In the genomic region with DNA sequence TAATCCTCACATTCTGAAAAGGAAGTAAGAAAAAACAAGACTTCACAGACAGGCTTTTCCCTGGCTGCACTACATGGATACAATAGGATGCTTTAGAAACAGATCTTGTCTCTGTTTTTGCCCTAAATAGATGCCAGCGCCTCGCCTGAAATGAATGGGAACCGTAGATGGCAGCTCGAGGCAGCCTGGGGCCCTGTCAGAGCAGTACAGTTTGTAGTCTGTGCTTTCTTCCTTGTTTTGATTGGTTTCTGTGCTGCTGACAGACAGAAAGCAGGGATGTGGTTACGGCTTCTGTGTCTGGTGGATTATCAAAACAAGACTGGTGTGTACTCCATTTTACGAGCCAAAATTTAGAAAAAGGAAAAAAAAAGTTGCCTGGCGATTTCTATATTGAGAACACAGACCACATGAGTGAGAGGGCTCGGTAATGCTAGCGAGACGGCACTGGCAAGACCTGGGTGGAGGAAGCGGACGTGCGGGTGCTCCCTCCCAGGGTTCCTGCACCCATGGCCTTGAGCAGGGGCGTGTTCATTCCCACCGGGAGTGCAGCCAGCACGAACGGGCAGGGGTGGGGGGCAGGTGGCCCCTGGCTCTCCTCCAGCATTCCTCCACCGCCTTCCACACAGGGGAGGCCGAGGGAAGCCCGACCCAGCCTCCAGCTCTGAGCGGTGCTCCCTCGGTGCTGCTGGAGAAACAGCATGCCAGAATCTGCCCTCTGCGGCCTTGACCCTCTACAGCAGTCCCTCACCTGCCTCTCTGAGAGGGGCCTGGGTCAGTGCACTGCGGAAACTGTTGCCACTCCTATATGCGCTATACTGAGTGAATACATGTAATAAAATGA, we compare ENCODE assay signal across 1 cellular context.
TF ChIP-seq lines count a peak whose summit lies in the region.

No MANE protein-coding gene starts in this region.

TF ChIP-seq in GM23338, 12 proteins besides CTCF, POLR2A, EP300 and RAD21 (continued from another document):
- TF ChIP-seq, protein P1, sequence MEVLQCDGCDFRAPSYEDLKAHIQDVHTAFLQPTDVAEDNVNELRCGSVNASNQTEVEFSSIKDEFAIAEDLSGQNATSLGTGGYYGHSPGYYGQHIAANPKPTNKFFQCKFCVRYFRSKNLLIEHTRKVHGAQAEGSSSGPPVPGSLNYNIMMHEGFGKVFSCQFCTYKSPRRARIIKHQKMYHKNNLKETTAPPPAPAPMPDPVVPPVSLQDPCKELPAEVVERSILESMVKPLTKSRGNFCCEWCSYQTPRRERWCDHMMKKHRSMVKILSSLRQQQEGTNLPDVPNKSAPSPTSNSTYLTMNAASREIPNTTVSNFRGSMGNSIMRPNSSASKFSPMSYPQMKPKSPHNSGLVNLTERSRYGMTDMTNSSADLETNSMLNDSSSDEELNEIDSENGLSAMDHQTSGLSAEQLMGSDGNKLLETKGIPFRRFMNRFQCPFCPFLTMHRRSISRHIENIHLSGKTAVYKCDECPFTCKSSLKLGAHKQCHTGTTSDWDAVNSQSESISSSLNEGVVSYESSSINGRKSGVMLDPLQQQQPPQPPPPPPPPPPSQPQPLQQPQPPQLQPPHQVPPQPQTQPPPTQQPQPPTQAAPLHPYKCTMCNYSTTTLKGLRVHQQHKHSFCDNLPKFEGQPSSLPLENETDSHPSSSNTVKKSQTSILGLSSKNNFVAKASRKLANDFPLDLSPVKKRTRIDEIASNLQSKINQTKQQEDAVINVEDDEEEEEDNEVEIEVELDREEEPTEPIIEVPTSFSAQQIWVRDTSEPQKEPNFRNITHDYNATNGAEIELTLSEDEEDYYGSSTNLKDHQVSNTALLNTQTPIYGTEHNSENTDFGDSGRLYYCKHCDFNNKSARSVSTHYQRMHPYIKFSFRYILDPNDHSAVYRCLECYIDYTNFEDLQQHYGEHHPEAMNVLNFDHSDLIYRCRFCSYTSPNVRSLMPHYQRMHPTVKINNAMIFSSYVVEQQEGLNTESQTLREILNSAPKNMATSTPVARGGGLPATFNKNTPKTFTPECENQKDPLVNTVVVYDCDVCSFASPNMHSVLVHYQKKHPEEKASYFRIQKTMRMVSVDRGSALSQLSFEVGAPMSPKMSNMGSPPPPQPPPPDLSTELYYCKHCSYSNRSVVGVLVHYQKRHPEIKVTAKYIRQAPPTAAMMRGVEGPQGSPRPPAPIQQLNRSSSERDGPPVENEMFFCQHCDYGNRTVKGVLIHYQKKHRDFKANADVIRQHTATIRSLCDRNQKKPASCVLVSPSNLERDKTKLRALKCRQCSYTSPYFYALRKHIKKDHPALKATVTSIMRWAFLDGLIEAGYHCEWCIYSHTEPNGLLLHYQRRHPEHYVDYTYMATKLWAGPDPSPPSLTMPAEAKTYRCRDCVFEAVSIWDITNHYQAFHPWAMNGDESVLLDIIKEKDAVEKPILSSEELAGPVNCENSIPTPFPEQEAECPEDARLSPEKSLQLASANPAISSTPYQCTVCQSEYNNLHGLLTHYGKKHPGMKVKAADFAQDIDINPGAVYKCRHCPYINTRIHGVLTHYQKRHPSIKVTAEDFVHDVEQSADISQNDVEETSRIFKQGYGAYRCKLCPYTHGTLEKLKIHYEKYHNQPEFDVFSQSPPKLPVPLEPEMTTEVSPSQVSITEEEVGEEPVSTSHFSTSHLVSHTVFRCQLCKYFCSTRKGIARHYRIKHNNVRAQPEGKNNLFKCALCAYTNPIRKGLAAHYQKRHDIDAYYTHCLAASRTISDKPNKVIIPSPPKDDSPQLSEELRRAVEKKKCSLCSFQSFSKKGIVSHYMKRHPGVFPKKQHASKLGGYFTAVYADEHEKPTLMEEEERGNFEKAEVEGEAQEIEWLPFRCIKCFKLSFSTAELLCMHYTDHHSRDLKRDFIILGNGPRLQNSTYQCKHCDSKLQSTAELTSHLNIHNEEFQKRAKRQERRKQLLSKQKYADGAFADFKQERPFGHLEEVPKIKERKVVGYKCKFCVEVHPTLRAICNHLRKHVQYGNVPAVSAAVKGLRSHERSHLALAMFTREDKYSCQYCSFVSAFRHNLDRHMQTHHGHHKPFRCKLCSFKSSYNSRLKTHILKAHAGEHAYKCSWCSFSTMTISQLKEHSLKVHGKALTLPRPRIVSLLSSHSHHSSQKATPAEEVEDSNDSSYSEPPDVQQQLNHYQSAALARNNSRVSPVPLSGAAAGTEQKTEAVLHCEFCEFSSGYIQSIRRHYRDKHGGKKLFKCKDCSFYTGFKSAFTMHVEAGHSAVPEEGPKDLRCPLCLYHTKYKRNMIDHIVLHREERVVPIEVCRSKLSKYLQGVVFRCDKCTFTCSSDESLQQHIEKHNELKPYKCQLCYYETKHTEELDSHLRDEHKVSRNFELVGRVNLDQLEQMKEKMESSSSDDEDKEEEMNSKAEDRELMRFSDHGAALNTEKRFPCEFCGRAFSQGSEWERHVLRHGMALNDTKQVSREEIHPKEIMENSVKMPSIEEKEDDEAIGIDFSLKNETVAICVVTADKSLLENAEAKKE (CRISPR knock-in tag; IDR thresholded peaks at IDR 0.05): no peak
- TF ChIP-seq CREB1 (CRISPR knock-in tag; IDR thresholded peaks at IDR 0.05; ENCODE audit: low read depth): no peak
- no peak for TF ChIP-seq JUNB (IDR thresholded peaks at IDR 0.05; ENCODE audit: unreplicated experiment)
- no peak for TF ChIP-seq NANOG (IDR thresholded peaks at IDR 0.05; ENCODE audit: borderline replicate concordance)
- TF ChIP-seq, protein P2, sequence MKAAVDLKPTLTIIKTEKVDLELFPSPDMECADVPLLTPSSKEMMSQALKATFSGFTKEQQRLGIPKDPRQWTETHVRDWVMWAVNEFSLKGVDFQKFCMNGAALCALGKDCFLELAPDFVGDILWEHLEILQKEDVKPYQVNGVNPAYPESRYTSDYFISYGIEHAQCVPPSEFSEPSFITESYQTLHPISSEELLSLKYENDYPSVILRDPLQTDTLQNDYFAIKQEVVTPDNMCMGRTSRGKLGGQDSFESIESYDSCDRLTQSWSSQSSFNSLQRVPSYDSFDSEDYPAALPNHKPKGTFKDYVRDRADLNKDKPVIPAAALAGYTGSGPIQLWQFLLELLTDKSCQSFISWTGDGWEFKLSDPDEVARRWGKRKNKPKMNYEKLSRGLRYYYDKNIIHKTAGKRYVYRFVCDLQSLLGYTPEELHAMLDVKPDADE (IDR thresholded peaks at IDR 0.05): no peak
- no peak for TF ChIP-seq EZH2phosphoT487 (IDR thresholded peaks at IDR 0.05; ENCODE audit: unreplicated experiment)
- no peak for TF ChIP-seq ZNF331 (CRISPR knock-in tag; IDR thresholded peaks at IDR 0.05; ENCODE audit: low read depth)
- no peak for TF ChIP-seq POLR2AphosphoS5 (IDR thresholded peaks at IDR 0.05; ENCODE audit: low read depth)
- TF ChIP-seq ZNF114 (CRISPR knock-in tag; IDR thresholded peaks at IDR 0.05): no peak
